ENCODE assay signal across 8 cellular contexts in genomic region chr22:40346178-40347064, GRCh38. TPM values are rescaled to one million over a fixed set of nuclear protein-coding genes. Genes with fewer than 3 reads are reported as not detected.
DNase-seq lines count a peak whose midpoint lies in the region; ATAC-seq and TF ChIP-seq lines count a peak whose summit lies in the region.

Gene ADSL (plus strand): TSS chr22:40346500. CDS start chr22:40346559, 59 bp downstream.

- peak within 1 kb of the TSS; percentile 64; the same call in 1 of the 2 replicates for H3K27ac ChIP-seq in HUES6 (ENCODE audit: low read depth, low read length)
- H3K27ac ChIP-seq in PC-9: peak within 1 kb of the TSS; percentile 87
- peak within 1 kb of the TSS; percentile 92 for H3K27ac ChIP-seq in mucosa of rectum (ENCODE audit: low read depth in 2 of 2, low read length in 2 of 2)

- no peaks in the 10 kb centered on the region for H4K20me1 ChIP-seq in PC-9 (ENCODE audit: insufficient read depth)

- BruUV-seq in PC-9 (replicated peaks; lab: Mats Ljungman, UMichigan): no TSS peak

- POLR2A ChIA-PET in PC-9 (lab: Charles Lee; ENCODE audit: unreplicated experiment): interaction anchor here (0.7 kb wide), 1 partner anchor 827 kb away, joined by 4 read pairs; no protein-coding TSS in a partner anchor

- H3K9me2 ChIP-seq in PC-9 (ENCODE audit: insufficient read depth): no peaks in the 10 kb centered on the region

- peaks cover 48% of the 10 kb centered on the region for H3F3A ChIP-seq in PC-9 (ENCODE audit: insufficient read depth, low read depth)

- no peak for TF ChIP-seq CTCF in PC-9 (conservative IDR thresholded peaks at IDR 0.05)
- TF ChIP-seq CTCF in epithelial cell of proximal tubule (conservative IDR thresholded peaks at IDR 0.05; ENCODE audit: low read depth, low read length): no peak

- intact Hi-C loops in PC-9 (cut with micrococcal nuclease; ENCODE audit: unreplicated experiment): loop anchor here (2.0 to 5.0 kb wide), 4 partner anchors 302 to 1174 kb away; partner anchors contain the start of gene RPS19BP1

- peak within 1 kb of the TSS; percentile 87 for H3K4me2 ChIP-seq in PC-9

- peak; percentile 81 for ATAC-seq in GM21381 (IDR thresholded peaks at IDR 0.05; ENCODE audit: unreplicated experiment)

- H3K9ac ChIP-seq in HUES6 (ENCODE audit: low read length) (peak within 1 kb of the TSS; percentile 87), mucosa of rectum (ENCODE audit: low read depth in 1 of 2, low read length in 2 of 2) (peak within 1 kb of the TSS; percentile 73 to 82)

- H3K4me3 ChIP-seq in HUES6 (ENCODE audit: low read depth, low read length) (peak within 1 kb of the TSS; percentile 93), PC-9 (peak within 1 kb of the TSS; percentile 79), epithelial cell of proximal tubule (ENCODE audit: low read depth, low read length) (peak within 1 kb of the TSS; percentile 88), mucosa of rectum (ENCODE audit: low read length in 2 of 2) (peak within 1 kb of the TSS; percentile 95 to 96)

- no peaks in the 10 kb centered on the region for H3K9me3 ChIP-seq in HUES6 (ENCODE audit: control insufficient read depth, insufficient read depth, low read depth, low read length)
- no peaks in the 10 kb centered on the region for H3K9me3 ChIP-seq in PC-9 (ENCODE audit: insufficient read depth, low read depth)
- H3K9me3 ChIP-seq in mucosa of rectum (ENCODE audit: control insufficient read depth in 2 of 2, low read length in 2 of 2): no peaks in the 10 kb centered on the region

- H3K36me3 ChIP-seq in HUES6 (ENCODE audit: control insufficient read depth, insufficient read depth, low read length): peaks cover 26% of the 10 kb centered on the region
- peaks cover 11% of the 10 kb centered on the region for H3K36me3 ChIP-seq in PC-9 (ENCODE audit: low read depth)
- H3K36me3 ChIP-seq in mucosa of rectum (ENCODE audit: control insufficient read depth in 2 of 2, insufficient read depth in 2 of 2, low read length in 2 of 2): peaks cover 3 to 11% of the 10 kb centered on the region in 2 donors

- peak within 1 kb of the TSS; percentile 91 for H2AFZ ChIP-seq in PC-9

- DNase-seq in Caki2 (ENCODE audit: low read depth): peak; percentile 92
- DNase-seq in PC-9: peak; percentile 77 to 84
- peak; percentile 86 for DNase-seq in activated T-cell treated with anti-CD3 and anti-CD28 coated beads, Interleukin-2, amount 50 U/mL, for 1 hour
- DNase-seq in epithelial cell of proximal tubule (ENCODE audit: low read depth): no peak
- peak; percentile 57 to 69 for DNase-seq in stimulated activated CD8-positive, alpha-beta memory T cell treated with anti-CD3 and anti-CD28 coated beads, Interleukin-4, amount 100 ng/mL, for 4 hours (ENCODE audit: low read depth in 2 of 2, low spot score in 1 of 2)

- CTCF ChIA-PET in PC-9 (lab: Charles Lee): interaction anchor here (0.6 kb wide), 2 partner anchors 183 to 244 kb away, joined by 3 to 5 read pairs; no protein-coding TSS in a partner anchor

- H3K79me2 ChIP-seq in PC-9 (ENCODE audit: low read depth): peaks cover 53% of the 10 kb centered on the region

- in situ Hi-C loops in Caki2 (cut with HindIII; ENCODE audit: low pct_unique_long_range_greater_than_20kb, low sequenced_read_pairs): no loop called here

- peaks cover 8% of the 10 kb centered on the region for H3K4me1 ChIP-seq in HUES6 (ENCODE audit: control insufficient read depth, insufficient read depth, low read length)
- peaks cover 14% of the 10 kb centered on the region for H3K4me1 ChIP-seq in PC-9 (replicated peaks; ENCODE audit: insufficient read depth)
- H3K4me1 ChIP-seq in mucosa of rectum (ENCODE audit: control insufficient read depth in 2 of 2, insufficient read depth in 2 of 2, low read length in 2 of 2): peaks cover 12 to 13% of the 10 kb centered on the region in 2 donors

- no peaks in the 10 kb centered on the region for H3K27me3 ChIP-seq in HUES6 (ENCODE audit: control insufficient read depth, insufficient read depth, low read length)
- no peaks in the 10 kb centered on the region for H3K27me3 ChIP-seq in PC-9 (ENCODE audit: insufficient read depth, low read depth)
- H3K27me3 ChIP-seq in mucosa of rectum (ENCODE audit: control insufficient read depth in 2 of 2, insufficient read depth in 2 of 2, low read length in 2 of 2): no peaks in the 10 kb centered on the region

RNA-seq across cellular contexts. Expression of gene ADSL, which starts in this region (rescaled TPM):
- 203 and 205 TPM in 2 replicates for total RNA-seq in Caki2 (2014; rRNA removed; shearing (Covaris generic); ENCODE audit: low replicate concordance)
- total RNA-seq in PC-9 (2021) (56.2 and 66.2 TPM in 2 replicates), epithelial cell of proximal tubule (128 and 236 TPM in 2 replicates)
